ENCODE assay signal across 1 cellular context in the genomic region with DNA sequence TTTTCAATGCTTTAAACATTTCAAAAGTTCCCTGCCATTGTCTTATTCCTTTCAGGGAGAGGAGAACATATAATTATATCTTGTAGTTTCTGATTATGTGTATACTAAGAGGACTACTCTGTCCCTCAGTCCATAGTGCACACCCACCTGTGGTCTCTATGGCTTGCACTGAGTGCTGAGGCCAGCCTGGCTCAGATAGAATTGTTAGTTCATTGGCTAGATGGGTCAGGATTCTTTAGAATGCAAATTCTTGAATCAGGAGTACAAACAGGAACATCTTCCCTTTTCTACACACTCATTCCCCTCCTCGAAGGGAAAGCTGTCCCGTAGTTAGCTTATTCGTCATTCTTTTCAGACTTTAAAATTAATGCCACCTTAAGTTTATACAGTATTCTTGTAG.
TF ChIP-seq lines count a peak whose summit lies in the region.

No MANE protein-coding gene starts in this region.

TF ChIP-seq in K562, 482 proteins besides CTCF, POLR2A, EP300 and RAD21:
- TF ChIP-seq, protein P1, sequence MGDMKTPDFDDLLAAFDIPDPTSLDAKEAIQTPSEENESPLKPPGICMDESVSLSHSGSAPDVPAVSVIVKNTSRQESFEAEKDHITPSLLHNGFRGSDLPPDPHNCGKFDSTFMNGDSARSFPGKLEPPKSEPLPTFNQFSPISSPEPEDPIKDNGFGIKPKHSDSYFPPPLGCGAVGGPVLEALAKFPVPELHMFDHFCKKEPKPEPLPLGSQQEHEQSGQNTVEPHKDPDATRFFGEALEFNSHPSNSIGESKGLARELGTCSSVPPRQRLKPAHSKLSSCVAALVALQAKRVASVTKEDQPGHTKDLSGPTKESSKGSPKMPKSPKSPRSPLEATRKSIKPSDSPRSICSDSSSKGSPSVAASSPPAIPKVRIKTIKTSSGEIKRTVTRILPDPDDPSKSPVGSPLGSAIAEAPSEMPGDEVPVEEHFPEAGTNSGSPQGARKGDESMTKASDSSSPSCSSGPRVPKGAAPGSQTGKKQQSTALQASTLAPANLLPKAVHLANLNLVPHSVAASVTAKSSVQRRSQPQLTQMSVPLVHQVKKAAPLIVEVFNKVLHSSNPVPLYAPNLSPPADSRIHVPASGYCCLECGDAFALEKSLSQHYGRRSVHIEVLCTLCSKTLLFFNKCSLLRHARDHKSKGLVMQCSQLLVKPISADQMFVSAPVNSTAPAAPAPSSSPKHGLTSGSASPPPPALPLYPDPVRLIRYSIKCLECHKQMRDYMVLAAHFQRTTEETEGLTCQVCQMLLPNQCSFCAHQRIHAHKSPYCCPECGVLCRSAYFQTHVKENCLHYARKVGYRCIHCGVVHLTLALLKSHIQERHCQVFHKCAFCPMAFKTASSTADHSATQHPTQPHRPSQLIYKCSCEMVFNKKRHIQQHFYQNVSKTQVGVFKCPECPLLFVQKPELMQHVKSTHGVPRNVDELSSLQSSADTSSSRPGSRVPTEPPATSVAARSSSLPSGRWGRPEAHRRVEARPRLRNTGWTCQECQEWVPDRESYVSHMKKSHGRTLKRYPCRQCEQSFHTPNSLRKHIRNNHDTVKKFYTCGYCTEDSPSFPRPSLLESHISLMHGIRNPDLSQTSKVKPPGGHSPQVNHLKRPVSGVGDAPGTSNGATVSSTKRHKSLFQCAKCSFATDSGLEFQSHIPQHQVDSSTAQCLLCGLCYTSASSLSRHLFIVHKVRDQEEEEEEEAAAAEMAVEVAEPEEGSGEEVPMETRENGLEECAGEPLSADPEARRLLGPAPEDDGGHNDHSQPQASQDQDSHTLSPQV (IDR thresholded peaks at IDR 0.05), result 0 out of 2 replicates have a peak, but pooled peaks have one; percentile 18
- TF ChIP-seq, protein P2, sequence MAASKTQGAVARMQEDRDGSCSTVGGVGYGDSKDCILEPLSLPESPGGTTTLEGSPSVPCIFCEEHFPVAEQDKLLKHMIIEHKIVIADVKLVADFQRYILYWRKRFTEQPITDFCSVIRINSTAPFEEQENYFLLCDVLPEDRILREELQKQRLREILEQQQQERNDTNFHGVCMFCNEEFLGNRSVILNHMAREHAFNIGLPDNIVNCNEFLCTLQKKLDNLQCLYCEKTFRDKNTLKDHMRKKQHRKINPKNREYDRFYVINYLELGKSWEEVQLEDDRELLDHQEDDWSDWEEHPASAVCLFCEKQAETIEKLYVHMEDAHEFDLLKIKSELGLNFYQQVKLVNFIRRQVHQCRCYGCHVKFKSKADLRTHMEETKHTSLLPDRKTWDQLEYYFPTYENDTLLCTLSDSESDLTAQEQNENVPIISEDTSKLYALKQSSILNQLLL (CRISPR knock-in tag; IDR thresholded peaks at IDR 0.05; ENCODE audit: borderline replicate concordance), result no peak
- TF ChIP-seq GATAD2B (IDR thresholded peaks at IDR 0.05; ENCODE audit: borderline replicate concordance), result 0 out of 2 replicates have a peak, but pooled peaks have one; percentile 16
- TF ChIP-seq JUND (IDR thresholded peaks at IDR 0.05; ENCODE audit: borderline replicate concordance, low read depth, low read length), result no peak
- TF ChIP-seq JUND (tag; IDR thresholded peaks at IDR 0.05; ENCODE audit: borderline replicate concordance, low read depth, low read length), result no peak
